13 cellular contexts compared by ENCODE assay signal in genomic region chr7:77910124-77910523, GRCh38.
A peak's percentile ranks its signal among the peaks of the same experiment; 100 is the strongest.
DNase-seq lines count a peak whose midpoint lies in the region; ATAC-seq and TF ChIP-seq lines count a peak whose summit lies in the region.
"Had no signal": no experiment of that assay in that cellular context is flagged by ENCODE, and none has a peak within 500 bp of the region (broad histone marks: within the 10 kb centered on the region; RNA-seq: fewer than 3 reads in every experiment).

No MANE protein-coding gene starts in this region.

- peak; percentile 68 for TF ChIP-seq CTCF in LNCaP clone FGC (IDR thresholded peaks at IDR 0.05; ENCODE audit: control insufficient read depth, extremely low read depth, insufficient read depth)
- TF ChIP-seq CTCF in cardiac fibroblast (IDR thresholded peaks at IDR 0.05; ENCODE audit: low read depth, low read length): peak; percentile 2
- TF ChIP-seq CTCF in parathyroid adenoma (IDR thresholded peaks at IDR 0.05): peak; percentile 19

- no peaks in the 10 kb centered on the region for H3K9me3 ChIP-seq in parathyroid adenoma (ENCODE audit: control insufficient read depth, low read length)
- H3K9me3 ChIP-seq: thoracic aorta had no signal

- no peaks in the 10 kb centered on the region for H3K79me2 ChIP-seq in parathyroid adenoma

- DNase-seq in SIG-M5 treated with dmso at 0.1 percent for 504 hours (lab: John Stamatoyannopoulos, UW; ENCODE audit: unreplicated experiment) (peak; percentile 1), SIG-M5 (lab: John Stamatoyannopoulos, UW) (no peak), LNCaP clone FGC (ENCODE audit: low read depth) (peak; percentile 92), cardiac fibroblast (ENCODE audit: low read depth in 2 of 2) (peak in 1 of 2 donors; percentile 8), NCI-H526 treated with DMSO at 0.1 percent for 48 hours (lab: John Stamatoyannopoulos, UW) (no peak)
- DNase-seq: activated effector memory CD4-positive, alpha-beta T cell treated with anti-CD3 and anti-CD28 coated beads, Interleukin-2, amount 50 U/mL, for 16 hours; NCI-H1105; stimulated activated CD8-positive, alpha-beta memory T cell treated with anti-CD3 and anti-CD28 coated beads, Interleukin-4, amount 100 ng/mL, for 48 hours had no signal

- H3K4me2 ChIP-seq in parathyroid adenoma (ENCODE audit: low read length): no peak overlapping the region

- H3K27me3 ChIP-seq in parathyroid adenoma (ENCODE audit: control insufficient read depth, insufficient read depth, low read length): no peaks in the 10 kb centered on the region

- H3K36me3 ChIP-seq in parathyroid adenoma (ENCODE audit: control insufficient read depth, insufficient read depth, low read length): no peaks in the 10 kb centered on the region
- H3K36me3 ChIP-seq: thoracic aorta had no signal

- no peak overlapping the region for H3K9ac ChIP-seq in parathyroid adenoma

- peaks cover 10% of the 10 kb centered on the region for H3K4me1 ChIP-seq in parathyroid adenoma

- no peak overlapping the region for H3K27ac ChIP-seq in parathyroid adenoma
- H3K27ac ChIP-seq: thoracic aorta had no signal

- ATAC-seq in GM18867 (IDR thresholded peaks at IDR 0.05; ENCODE audit: unreplicated experiment): no peak
- no peak for ATAC-seq in HG03108 (IDR thresholded peaks at IDR 0.05; ENCODE audit: unreplicated experiment)
- ATAC-seq: sciatic nerve had no signal

- H3K4me3 ChIP-seq in LNCaP clone FGC (ENCODE audit: low read depth, low read length): no peak overlapping the region
- H3K4me3 ChIP-seq in cardiac fibroblast (replicated peaks in 1 of 2; ENCODE audit: low read depth in 2 of 2, low read length in 2 of 2): no peak overlapping the region
- H3K4me3 ChIP-seq in parathyroid adenoma (ENCODE audit: low read depth, low read length): no peak overlapping the region
- H3K4me3 ChIP-seq: thoracic aorta had no signal

- H2AFZ ChIP-seq in parathyroid adenoma: no peak overlapping the region

Comparison
In these comparisons a context has a peak if more than half of its experiments do, and no peak if none do; other contexts are left out.
1. DNase-seq: peak in SIG-M5 treated with dmso at 0.1 percent for 504 hours (single experiment) and LNCaP clone FGC (single experiment); none in SIG-M5 (single experiment) and NCI-H526 treated with DMSO at 0.1 percent for 48 hours (single experiment).
2. CTCF ChIP-seq: peak in every context shown above with its lines; median percentile 68 in LNCaP clone FGC; 19 in parathyroid adenoma; 2 in cardiac fibroblast.